ENCODE assay signal across 8 cellular contexts in the genomic region with DNA sequence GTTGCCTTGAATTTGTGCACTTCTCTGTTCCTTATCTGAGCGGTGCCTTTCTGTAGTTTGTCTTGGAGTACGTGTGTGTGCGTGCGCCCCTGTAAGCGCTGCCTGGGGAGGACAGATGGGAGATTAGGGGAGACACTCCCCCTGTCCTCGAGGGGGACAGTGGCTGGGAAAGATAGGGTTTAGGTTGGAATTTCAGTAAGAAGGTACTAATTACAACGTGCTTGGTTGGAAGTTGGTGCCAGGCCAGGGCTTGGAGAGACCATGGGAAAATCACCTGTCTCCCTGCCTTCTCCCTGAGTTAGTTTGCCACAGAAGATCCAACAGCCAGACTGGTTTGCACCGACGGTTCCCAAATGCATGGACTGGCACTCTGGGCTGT.
DNase-seq lines count a peak whose midpoint lies in the region; ATAC-seq and TF ChIP-seq lines count a peak whose summit lies in the region.

No MANE protein-coding gene starts in this region.

- H3K27me3 ChIP-seq in adipocyte (replicated peaks; ENCODE audit: control insufficient read depth, insufficient read depth, low read length) (no peaks in the 10 kb centered on the region), iPS-15b (ENCODE audit: control insufficient read depth, insufficient read depth, low read length) (no peaks in the 10 kb centered on the region), skeletal muscle tissue (ENCODE audit: control insufficient read depth in 3 of 3, insufficient read depth in 3 of 3, low read length in 3 of 3) (no peaks in the 10 kb centered on the region)

- ATAC-seq in GM18907 (IDR thresholded peaks at IDR 0.05; ENCODE audit: unreplicated experiment) (peak; percentile 3), HG03354 (IDR thresholded peaks at IDR 0.05; ENCODE audit: poor library complexity, severe bottlenecking, unreplicated experiment) (peak; percentile 20)

- peaks cover 54% of the 10 kb centered on the region for H3K36me3 ChIP-seq in adipocyte (ENCODE audit: control insufficient read depth, insufficient read depth, low read length, severe bottlenecking)
- no peaks in the 10 kb centered on the region for H3K36me3 ChIP-seq in iPS-15b (ENCODE audit: control insufficient read depth, insufficient read depth, low read length)
- H3K36me3 ChIP-seq in skeletal muscle tissue (ENCODE audit: control insufficient read depth in 3 of 3, insufficient read depth in 3 of 3, low read length in 3 of 3): peaks cover 5 to 9% (median 7%) of the 10 kb centered on the region in 3 donors

- H3K9me3 ChIP-seq in adipocyte (ENCODE audit: control insufficient read depth, low read length): no peaks in the 10 kb centered on the region
- H3K9me3 ChIP-seq in iPS-15b (ENCODE audit: control insufficient read depth, insufficient read depth, low read length): no peaks in the 10 kb centered on the region
- no peaks in the 10 kb centered on the region for H3K9me3 ChIP-seq in skeletal muscle tissue (ENCODE audit: control insufficient read depth in 3 of 3, low read length in 3 of 3)

- H3K4me1 ChIP-seq in adipocyte (ENCODE audit: control insufficient read depth, insufficient read depth, low read length) (peaks cover 76% of the 10 kb centered on the region), iPS-15b (ENCODE audit: control insufficient read depth, insufficient read depth, low read length) (no peaks in the 10 kb centered on the region), skeletal muscle tissue (ENCODE audit: control insufficient read depth in 3 of 3, insufficient read depth in 3 of 3, low read length in 3 of 3) (peaks cover 20 to 36% (median 34%) of the 10 kb centered on the region in 3 donors)

- peak overlapping the region; percentile 86 for H3K9ac ChIP-seq in adipocyte (ENCODE audit: low read length)
- peak overlapping the region; percentile 40 for H3K9ac ChIP-seq in iPS-15b (ENCODE audit: low read depth, low read length)
- H3K9ac ChIP-seq in skeletal muscle tissue (ENCODE audit: low read depth in 1 of 3, low read length in 3 of 3): peak overlapping the region; percentile 91 to 94 (median 93)

- no peak for TF ChIP-seq CTCF in 22Rv1 (IDR thresholded peaks at IDR 0.05)

- peak overlapping the region; percentile 85 for H3K4me3 ChIP-seq in adipocyte (ENCODE audit: low read length)
- peak overlapping the region; percentile 77 for H3K4me3 ChIP-seq in iPS-15b (ENCODE audit: low read depth, low read length)
- peak overlapping the region; percentile 85 to 89 (median 87) for H3K4me3 ChIP-seq in skeletal muscle tissue (ENCODE audit: low read length in 3 of 3)

- DNase-seq in adipocyte (ENCODE audit: low read depth): no peak
- no peak for DNase-seq in epidermal melanocyte (ENCODE audit: insufficient read length, low spot score)
- no peak for DNase-seq in COLO668 (lab: John Stamatoyannopoulos, UW; ENCODE audit: unreplicated experiment)

- H3K27ac ChIP-seq in 22Rv1 (peak overlapping the region; percentile 92), skeletal muscle tissue (ENCODE audit: low read depth, low read length) (peak overlapping the region; percentile 93)

Comparison
In these comparisons a context has a peak if more than half of its experiments do, and no peak if none do; other contexts are left out.
1. H3K9ac ChIP-seq: peak in every context shown above with its lines; median percentile 93 in skeletal muscle tissue; 86 in adipocyte; 40 in iPS-15b.